Comparison of ENCODE assay signal across 12 cellular contexts in the genomic region with DNA sequence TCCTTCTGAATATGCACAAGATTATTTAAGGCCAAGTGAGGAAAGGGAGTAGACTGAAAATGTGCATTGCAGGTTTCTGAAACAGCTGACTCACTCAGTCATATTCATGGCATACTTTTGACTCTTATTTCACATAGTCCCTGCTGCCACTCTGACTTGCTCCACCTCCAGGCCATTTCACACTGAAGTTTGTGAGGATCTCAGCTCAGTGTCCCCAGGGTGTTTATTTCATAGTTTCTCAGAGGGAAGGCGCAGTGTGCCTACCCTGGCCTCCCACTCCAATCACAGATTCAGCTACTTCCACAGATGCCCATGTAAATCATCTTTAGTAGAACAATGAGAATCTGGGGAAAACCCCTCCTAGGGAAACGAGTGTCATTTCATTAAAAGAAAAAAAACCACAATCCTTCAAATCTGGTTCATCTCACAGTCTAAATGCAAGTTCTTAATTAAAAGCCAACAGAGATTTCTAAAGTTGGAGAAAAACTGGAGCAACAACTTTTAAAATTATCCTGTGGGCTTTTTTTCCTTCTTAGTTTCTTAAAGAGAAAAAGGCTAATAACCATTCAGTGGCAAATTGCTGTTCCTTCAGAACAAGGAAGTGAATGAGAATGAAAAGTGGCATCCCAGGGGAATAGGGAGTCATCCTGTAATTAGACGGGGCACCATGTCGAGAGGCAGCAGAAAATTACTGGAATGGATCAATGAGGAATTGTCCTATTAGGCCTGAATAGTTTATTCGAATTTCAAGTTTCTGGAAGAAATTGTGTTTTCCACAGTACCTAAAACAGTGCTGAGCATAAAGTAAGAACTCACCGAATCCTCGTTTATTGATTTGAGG.
DNase-seq lines count a peak whose midpoint lies in the region; ATAC-seq and FAIRE-seq lines count a peak whose summit lies in the region.
"Had no signal": no experiment of that assay in that cellular context is flagged by ENCODE, and none has a peak within 500 bp of the region (broad histone marks: within the 10 kb centered on the region; RNA-seq: fewer than 3 reads in every experiment).

No MANE protein-coding gene starts in this region.

- intact Hi-C loops in sciatic nerve (cut with DNase I): no loop called here

- no peak for ATAC-seq in sciatic nerve
- ATAC-seq: activated T-cell treated with anti-CD3 and anti-CD28 coated beads, Interleukin-2, amount 50 U/mL, for 4 hours; left colon; stimulated activated naive CD8-positive, alpha-beta T cell treated with anti-CD3 and anti-CD28 coated beads, Interleukin-15, amount 100 ng/mL, for 72 hours had no signal

- H3K4me3 ChIP-seq in H7 (ENCODE audit: insufficient read depth, low read depth, low read length): no peak overlapping the region

- no peak for FAIRE-seq in RCC 7860 (lab: Jason Lieb, UNC)

- H3K36me3 ChIP-seq in H7 (replicated peaks; ENCODE audit: control insufficient read depth, insufficient read depth, low read length): no peaks in the 10 kb centered on the region

- DNase-seq in Daoy (ENCODE audit: low read depth) (peak; percentile 27), H7 (peak; percentile 1), RCC 7860 (ENCODE audit: low spot score) (peak; percentile 18), glomerular visceral epithelial cell (ENCODE audit: extremely low spot score) (peak; percentile 17), nucleus accumbens (lab: John Stamatoyannopoulos, UW) (no peak), NCI-H146 (lab: John Stamatoyannopoulos, UW) (no peak), sciatic nerve (ENCODE audit: low spot score) (no peak), amygdala (lab: John Stamatoyannopoulos, UW) (no peak)
- DNase-seq: activated T-cell treated with anti-CD3 and anti-CD28 coated beads, Interleukin-2, amount 50 U/mL, for 4 hours; CD8-positive, alpha-beta memory T cell; left colon; stimulated activated naive CD8-positive, alpha-beta T cell treated with anti-CD3 and anti-CD28 coated beads, Interleukin-15, amount 100 ng/mL, for 72 hours had no signal

- no peaks in the 10 kb centered on the region for H3K27me3 ChIP-seq in H7 (ENCODE audit: control insufficient read depth, insufficient read depth, low read length)

Comparison
In these comparisons a context has a peak if more than half of its experiments do, and no peak if none do; other contexts are left out.
1. DNase-seq: peak in Daoy (single experiment), H7 (single experiment), RCC 7860 (single experiment) and glomerular visceral epithelial cell (single experiment); none in nucleus accumbens (0 of 56), NCI-H146 (single experiment), sciatic nerve (single experiment) and amygdala (0 of 56).